7 cellular contexts compared by ENCODE assay signal in the genomic region with DNA sequence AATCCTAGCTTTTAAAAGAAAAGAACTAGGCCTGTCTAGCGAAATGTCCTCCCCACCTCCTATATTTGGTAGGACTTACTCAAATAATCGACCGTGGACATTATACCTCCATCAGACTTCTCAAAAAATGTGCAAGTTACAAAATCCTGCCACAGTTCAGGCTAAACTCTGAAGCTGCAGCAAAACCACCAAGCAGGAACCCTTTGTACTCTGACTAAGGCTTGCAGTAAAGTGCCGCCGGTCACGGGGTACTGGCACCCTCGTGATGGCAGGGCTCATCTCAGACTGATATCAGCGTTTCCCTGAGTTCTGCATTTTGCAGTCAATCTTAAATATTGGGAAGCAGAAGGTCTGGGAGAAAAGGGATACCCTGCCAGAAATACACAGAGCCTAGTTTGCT. TPM values are rescaled to one million over a fixed set of nuclear protein-coding genes. Genes with fewer than 3 reads are reported as not detected.
DNase-seq lines count a peak whose midpoint lies in the region; TF ChIP-seq lines count a peak whose summit lies in the region.

No MANE protein-coding gene starts in this region.

- H3K4me3 ChIP-seq in Peyer's patch (no peak overlapping the region), iPS-20b (ENCODE audit: low read length) (no peak overlapping the region), GM23248 (no peak overlapping the region)

- H3K9me3 ChIP-seq in Peyer's patch = no peaks in the 10 kb centered on the region
- no peaks in the 10 kb centered on the region for H3K9me3 ChIP-seq in iPS-20b (ENCODE audit: insufficient read depth, low read depth, low read length)
- H3K9me3 ChIP-seq in GM23248 (ENCODE audit: low read depth) = no peaks in the 10 kb centered on the region

- peak; percentile 59 to 89 (median 76) for DNase-seq in Peyer's patch
- DNase-seq in activated naive CD4-positive, alpha-beta T cell treated with Interleukin-2 at 50 U/mL for 16 hours = peak; percentile 34
- DNase-seq in stimulated activated CD4-positive, alpha-beta T cell treated with anti-CD3 and anti-CD28 coated beads, Interleukin-2, amount 100 ng/mL, for 4 hours (ENCODE audit: low read depth) = peak; percentile 35
- DNase-seq in GM23248 = no peak
- no peak for DNase-seq in LoVo (ENCODE audit: low spot score)
- DNase-seq in HFFc6 = no peak

- no peaks in the 10 kb centered on the region for H3K9me3 Mint-ChIP-seq in HFFc6

- H3K27me3 Mint-ChIP-seq in HFFc6 (ENCODE audit: insufficient read depth) = no peaks in the 10 kb centered on the region

- WGBS in GM23248 (ENCODE audit: low coverage in 1 of 2, low lambda C conversion rate in 2 of 2, missing lambda C conversion rate in 2 of 2), 2 experiments = 92 to 93% methylated on average over 8 of the region's 8 CpGs

- in situ Hi-C loops in GM23248 (cut with MboI) = no loop called here

- H3K27ac Mint-ChIP-seq in HFFc6 = no peak overlapping the region

- peaks cover 43% of the 10 kb centered on the region for H3K79me2 ChIP-seq in GM23248 (ENCODE audit: insufficient read depth)

- no peaks in the 10 kb centered on the region for H3F3A ChIP-seq in GM23248 (ENCODE audit: insufficient read depth)

- no peaks in the 10 kb centered on the region for H4K20me1 ChIP-seq in GM23248 (ENCODE audit: insufficient read depth)

- H3K27me3 ChIP-seq in Peyer's patch (no peaks in the 10 kb centered on the region), iPS-20b (ENCODE audit: insufficient read depth, low read length) (no peaks in the 10 kb centered on the region), GM23248 (replicated peaks; ENCODE audit: insufficient read depth) (no peaks in the 10 kb centered on the region)

- H3K27ac ChIP-seq in Peyer's patch = peak overlapping the region in 2 of 4 donors; percentile 20 to 26
- no peak overlapping the region for H3K27ac ChIP-seq in iPS-20b (ENCODE audit: low read length)
- no peak overlapping the region for H3K27ac ChIP-seq in GM23248

- no peak overlapping the region for H2AFZ ChIP-seq in GM23248

- peaks cover 0 to 10% (median 0%) of the 10 kb centered on the region in 4 donors for H3K4me1 ChIP-seq in Peyer's patch
- peaks cover 11% of the 10 kb centered on the region; the same call in 1 of the 2 replicates for H3K4me1 ChIP-seq in iPS-20b (ENCODE audit: insufficient read depth, low read length)
- no peaks in the 10 kb centered on the region for H3K4me1 ChIP-seq in GM23248 (ENCODE audit: insufficient read depth)

- H3K36me3 Mint-ChIP-seq in HFFc6 (ENCODE audit: low read depth) = peaks cover 22% of the 10 kb centered on the region

- H3K4me1 Mint-ChIP-seq in HFFc6 (ENCODE audit: low read depth) = no peaks in the 10 kb centered on the region

- TF ChIP-seq POLR2A in Peyer's patch (IDR thresholded peaks at IDR 0.05) = no peak

- no peaks in the 10 kb centered on the region for H3K9me2 ChIP-seq in GM23248 (ENCODE audit: insufficient read depth)

- no peak for TF ChIP-seq CTCF in Peyer's patch (IDR thresholded peaks at IDR 0.05)
- TF ChIP-seq CTCF in HFFc6 (IDR thresholded peaks at IDR 0.05) = no peak

- H3K36me3 ChIP-seq in Peyer's patch (peaks cover 0 to 36% (median 0%) of the 10 kb centered on the region in 3 donors), iPS-20b (ENCODE audit: insufficient read depth, low read depth, low read length) (peaks cover 30% of the 10 kb centered on the region), GM23248 (ENCODE audit: low read depth) (no peaks in the 10 kb centered on the region; the same call in 1 of the 2 replicates)

- H3K4me3 Mint-ChIP-seq in HFFc6 = no peak overlapping the region

- peak overlapping the region; percentile 19 for H3K9ac ChIP-seq in iPS-20b (ENCODE audit: low read depth, low read length)
- H3K9ac ChIP-seq in GM23248 = no peak overlapping the region

- H3K4me2 ChIP-seq in GM23248 (ENCODE audit: unreplicated experiment) = no peak overlapping the region

RNA-seq across cellular contexts. Expression of gene SLC11A2, which starts 17.1 kb away (rescaled TPM):
- total RNA-seq in Peyer's patch = 10 to 100 TPM; 37.1 to 57.4 (median 50.0) TPM
- total RNA-seq in GM23248 (2014; rRNA removed; shearing (Covaris generic)) = 16.3 and 22.8 TPM in 2 replicates
- polyA plus RNA-seq in GM23248 (2016; fragmentation: Nextera tagmentation; extraction: Ambion mirVana) = 18.2 and 18.7 TPM in 2 replicates
- total RNA-seq in HFFc6 (2021; fragmentation: NEBNext Ultra II Directional; extraction: Animal tissue kit (Norgen Biotek cat#: 25700)) = 10 to 100 TPM; 32.0 to 37.4 (median 34.0) TPM

RNA-seq across cellular contexts. Expression of gene LETMD1, which starts 39.1 kb away (rescaled TPM):
- 100 to 1,000 TPM in 2 of 4 donors, 10 to 100 TPM in 2; 55.3 to 155 (median 91.4) TPM for total RNA-seq in Peyer's patch
- 29.8 and 67.5 TPM in 2 replicates for total RNA-seq in GM23248 (2014; rRNA removed; shearing (Covaris generic))
- polyA plus RNA-seq in GM23248 (2016; fragmentation: Nextera tagmentation; extraction: Ambion mirVana) = 14.5 and 16.3 TPM in 2 replicates
- total RNA-seq in HFFc6 (2021; fragmentation: NEBNext Ultra II Directional; extraction: Animal tissue kit (Norgen Biotek cat#: 25700)) = 10 to 100 TPM; 19.6 to 27.6 (median 25.2) TPM

RNA-seq across cellular contexts. Expression of gene HIGD1C, which starts 56.7 kb away (rescaled TPM):
- total RNA-seq in Peyer's patch = not detected
- total RNA-seq in GM23248 (2014; rRNA removed; shearing (Covaris generic)) = not detected in 2 replicates
- polyA plus RNA-seq in GM23248 (2016; fragmentation: Nextera tagmentation; extraction: Ambion mirVana) = not detected in 2 replicates
- not detected for total RNA-seq in HFFc6 (2021; fragmentation: NEBNext Ultra II Directional; extraction: Animal tissue kit (Norgen Biotek cat#: 25700))

Comparison
In these comparisons a context has a peak if more than half of its experiments do, and no peak if none do; other contexts are left out.
1. DNase-seq: peak in Peyer's patch (3 of 3), activated naive CD4-positive, alpha-beta T cell treated with Interleukin-2 at 50 U/mL for 16 hours (single experiment) and stimulated activated CD4-positive, alpha-beta T cell treated with anti-CD3 and anti-CD28 coated beads, Interleukin-2, amount 100 ng/mL, for 4 hours (single experiment); none in GM23248 (single experiment), LoVo (single experiment) and HFFc6 (single experiment).